In the genomic region with DNA sequence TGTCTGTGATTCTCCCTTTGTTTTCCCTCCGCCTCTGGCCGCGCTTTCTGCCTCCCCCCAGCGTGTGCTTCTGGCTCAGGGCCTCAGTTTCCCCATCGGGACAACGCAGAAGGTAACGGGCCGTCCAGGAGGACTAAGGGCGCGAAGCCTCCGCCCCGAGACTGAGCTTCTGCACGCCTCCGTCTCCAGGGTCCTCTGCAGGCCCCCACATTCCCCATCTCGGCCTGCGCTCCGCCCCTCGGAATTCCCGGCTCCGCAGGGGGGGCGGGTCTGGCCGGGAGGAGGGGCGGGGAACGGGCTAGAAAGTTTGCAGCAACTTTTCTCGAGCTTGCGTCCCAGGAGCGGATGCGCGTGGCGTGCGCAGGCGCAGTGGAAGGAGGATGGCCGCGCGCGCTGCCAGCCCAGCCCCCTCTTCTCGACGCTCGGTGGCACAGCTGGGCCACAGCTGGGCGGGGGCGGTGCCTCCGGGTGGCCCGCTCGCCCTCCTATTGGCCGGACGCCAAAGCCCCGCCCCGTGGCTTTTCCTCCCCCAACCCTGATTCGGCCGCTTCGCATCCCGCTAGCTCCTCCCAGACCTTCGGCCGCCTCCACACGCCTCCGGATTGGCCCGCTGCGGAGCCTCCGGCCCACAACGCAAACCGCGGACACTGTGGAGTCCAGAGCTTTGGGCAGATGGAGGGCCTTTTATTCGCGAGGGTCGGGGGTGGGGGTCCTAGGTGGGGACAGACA, we compare ENCODE assay signal across 8 cellular contexts. TPM values are rescaled to one million over a fixed set of nuclear protein-coding genes. Genes with fewer than 3 reads are reported as not detected.
DNase-seq lines count a peak whose midpoint lies in the region; ATAC-seq lines count a peak whose summit lies in the region.

A gene (minus strand): TSS at position 199 of the 729 bp plus-strand sequence. CDS start 408 bp downstream, outside the sequence.

- H3K36me3 Mint-ChIP-seq in activated T-helper 2 cell treated with anti-CD3 and anti-CD28 coated beads, Interferon-gamma antibody, Interleukin-2, Interleukin-4, amounts not matched to agents 10 μg/mL and 5 μg/mL and 100 μg/mL, durations not matched to agents 14 hours and 24 hours and 36 hours (ENCODE audit: low read depth), result no peaks in the 10 kb centered on the region
- no peaks in the 10 kb centered on the region for H3K36me3 Mint-ChIP-seq in natural killer cell treated with Interleukin-12 subunit alpha and Interleukin-12 subunit beta and Interleukin-15 and Interleukin-18, amount 100 ng/mL, for 72 hours

- intact Hi-C loops in activated T-helper 2 cell treated with anti-CD3 and anti-CD28 coated beads, Interferon-gamma antibody, Interleukin-2, Interleukin-4, amounts not matched to agents 10 μg/mL and 5 μg/mL and 100 μg/mL, durations not matched to agents 14 hours and 24 hours and 36 hours (cut with micrococcal nuclease), result loop anchor here (2.0 kb wide), 2 partner anchors 24 to 76 kb away; a partner anchor contains a TSS

- no peaks in the 10 kb centered on the region for H3K9me3 ChIP-seq in KOPT-K1 (ENCODE audit: insufficient read depth, low read length, poor library complexity, severe bottlenecking)

- DNase-seq in DMS79 (lab: John Stamatoyannopoulos, UW) (peak; percentile 89), RKO (ENCODE audit: low spot score) (peak; percentile 98), fibroblast of peridontal ligament (ENCODE audit: extremely low read depth) (peak; percentile 96)
- DNase-seq in activated T-helper 2 cell treated with anti-CD3 and anti-CD28 coated beads, Interferon-gamma antibody, Interleukin-2, Interleukin-4, amounts not matched to agents 10 μg/mL and 5 μg/mL and 100 μg/mL, durations not matched to agents 14 hours and 24 hours and 36 hours (ENCODE audit: low spot score), result peak; percentile 95
- DNase-seq in natural killer cell treated with Interleukin-12 subunit alpha and Interleukin-12 subunit beta and Interleukin-15 and Interleukin-18, amount 100 ng/mL, for 72 hours (ENCODE audit: low spot score), result peak; percentile 99
- peak; percentile 94 for DNase-seq in stimulated activated naive CD4-positive, alpha-beta T cell treated with Interleukin-2 at 50 U/mL for 16 hours (lab: John Stamatoyannopoulos, UW)

- peak within 1 kb of the TSS; percentile 57 for H3K27ac ChIP-seq in KOPT-K1 (ENCODE audit: low read depth, low read length, poor library complexity, severe bottlenecking)

- peaks cover 12% of the 10 kb centered on the region for H3K27me3 Mint-ChIP-seq in activated T-helper 2 cell treated with anti-CD3 and anti-CD28 coated beads, Interferon-gamma antibody, Interleukin-2, Interleukin-4, amounts not matched to agents 10 μg/mL and 5 μg/mL and 100 μg/mL, durations not matched to agents 14 hours and 24 hours and 36 hours (ENCODE audit: low read depth)
- no peaks in the 10 kb centered on the region for H3K27me3 Mint-ChIP-seq in natural killer cell treated with Interleukin-12 subunit alpha and Interleukin-12 subunit beta and Interleukin-15 and Interleukin-18, amount 100 ng/mL, for 72 hours

- H3K27ac Mint-ChIP-seq in activated T-helper 2 cell treated with anti-CD3 and anti-CD28 coated beads, Interferon-gamma antibody, Interleukin-2, Interleukin-4, amounts not matched to agents 10 μg/mL and 5 μg/mL and 100 μg/mL, durations not matched to agents 14 hours and 24 hours and 36 hours, result peak within 1 kb of the TSS; percentile 68
- peak within 1 kb of the TSS; percentile 83 to 92 for H3K27ac Mint-ChIP-seq in natural killer cell treated with Interleukin-12 subunit alpha and Interleukin-12 subunit beta and Interleukin-15 and Interleukin-18, amount 100 ng/mL, for 72 hours

- peaks cover 8% of the 10 kb centered on the region for H3K4me1 Mint-ChIP-seq in activated T-helper 2 cell treated with anti-CD3 and anti-CD28 coated beads, Interferon-gamma antibody, Interleukin-2, Interleukin-4, amounts not matched to agents 10 μg/mL and 5 μg/mL and 100 μg/mL, durations not matched to agents 14 hours and 24 hours and 36 hours (ENCODE audit: low read depth)
- peaks cover 4 to 14% of the 10 kb centered on the region in 2 donors for H3K4me1 Mint-ChIP-seq in natural killer cell treated with Interleukin-12 subunit alpha and Interleukin-12 subunit beta and Interleukin-15 and Interleukin-18, amount 100 ng/mL, for 72 hours (ENCODE audit: low read depth in 2 of 2)

- H3K9me3 Mint-ChIP-seq in activated T-helper 2 cell treated with anti-CD3 and anti-CD28 coated beads, Interferon-gamma antibody, Interleukin-2, Interleukin-4, amounts not matched to agents 10 μg/mL and 5 μg/mL and 100 μg/mL, durations not matched to agents 14 hours and 24 hours and 36 hours, result no peaks in the 10 kb centered on the region
- H3K9me3 Mint-ChIP-seq in natural killer cell treated with Interleukin-12 subunit alpha and Interleukin-12 subunit beta and Interleukin-15 and Interleukin-18, amount 100 ng/mL, for 72 hours, result no peaks in the 10 kb centered on the region

- peak within 1 kb of the TSS; percentile 86 for H3K4me3 Mint-ChIP-seq in activated T-helper 2 cell treated with anti-CD3 and anti-CD28 coated beads, Interferon-gamma antibody, Interleukin-2, Interleukin-4, amounts not matched to agents 10 μg/mL and 5 μg/mL and 100 μg/mL, durations not matched to agents 14 hours and 24 hours and 36 hours (ENCODE audit: low read depth)
- peak within 1 kb of the TSS; percentile 88 for H3K4me3 Mint-ChIP-seq in natural killer cell treated with Interleukin-12 subunit alpha and Interleukin-12 subunit beta and Interleukin-15 and Interleukin-18, amount 100 ng/mL, for 72 hours

- H3K36me3 ChIP-seq in KOPT-K1 (ENCODE audit: insufficient read depth, low read length), result no peaks in the 10 kb centered on the region

- ATAC-seq in GM21737 (IDR thresholded peaks at IDR 0.05; ENCODE audit: unreplicated experiment), result peak; percentile 49
- peak; percentile 88 to 91 for ATAC-seq in natural killer cell treated with Interleukin-12 subunit alpha and Interleukin-12 subunit beta and Interleukin-15 and Interleukin-18, amount 100 ng/mL, for 72 hours

RNA-seq across cellular contexts. Expression of the gene that starts here (rescaled TPM):
- 4.8 and 5.7 TPM in 2 replicates for total RNA-seq in activated T-helper 2 cell treated with anti-CD3 and anti-CD28 coated beads, Interferon-gamma antibody, Interleukin-2, Interleukin-4, amounts not matched to agents 10 μg/mL and 5 μg/mL and 100 μg/mL, durations not matched to agents 14 hours and 24 hours and 36 hours
- total RNA-seq in natural killer cell treated with Interleukin-12 subunit alpha and Interleukin-12 subunit beta and Interleukin-15 and Interleukin-18, amount 100 ng/mL, for 72 hours, result 1 to 10 TPM; 3.0 to 3.6 TPM

Comparison
In these comparisons a context has a peak if more than half of its experiments do, and no peak if none do; other contexts are left out.
1. Peak in every context shown above with its lines: DNase-seq, ATAC-seq and H3K27ac ChIP-seq.